In the genomic region with DNA sequence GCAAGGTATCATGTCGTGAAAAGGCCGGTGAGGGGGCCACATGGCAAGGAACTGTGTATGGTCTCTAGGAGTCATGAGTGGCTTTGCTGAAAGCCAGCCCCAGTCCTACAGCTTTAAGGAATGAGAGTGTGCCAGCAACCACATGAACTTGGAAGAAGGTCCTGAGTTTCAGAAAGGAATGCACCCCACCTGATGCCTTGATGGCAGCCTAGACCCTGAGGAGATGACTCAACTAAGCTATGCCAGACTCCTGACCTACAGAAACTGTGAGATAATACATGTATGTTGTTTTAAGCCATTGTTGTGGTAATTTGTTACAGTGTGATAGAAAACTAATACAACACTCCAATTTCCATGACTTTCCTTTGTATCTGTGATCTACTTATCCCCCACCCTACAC, we compare ENCODE assay signal across 18 cellular contexts. TPM values are rescaled to one million over a fixed set of nuclear protein-coding genes. Genes with fewer than 3 reads are reported as not detected.
DNase-seq lines count a peak whose midpoint lies in the region; ATAC-seq, FAIRE-seq and TF ChIP-seq lines count a peak whose summit lies in the region.
"Had no signal": no experiment of that assay in that cellular context is flagged by ENCODE, and none has a peak within 500 bp of the region (broad histone marks: within the 10 kb centered on the region; RNA-seq: fewer than 3 reads in every experiment).

No MANE protein-coding gene starts in this region.

- POLR2A ChIA-PET in AG04449 (lab: Yijun Ruan, JAX) = no interaction called here

- no peak for ATAC-seq in Right ventricle myocardium inferior
- ATAC-seq: K562; stimulated activated naive B cell treated with anti-CD40 and anti-IgM and Interleukin-4, amounts not matched to agents 10 μg/mL and 1 μg/mL and 100 μg/mL, for 72 hours had no signal

- no peak for TF ChIP-seq CTCF in AG04449 (IDR thresholded peaks at IDR 0.05; ENCODE audit: insufficient read depth, low read length, missing control alignments)
- TF ChIP-seq CTCF in HFFc6 (IDR thresholded peaks at IDR 0.05) = no peak
- TF ChIP-seq CTCF in astrocyte of the cerebellum (IDR thresholded peaks at IDR 0.05; ENCODE audit: low read depth, low read length, missing control alignments) = no peak

- peaks cover 39% of the 10 kb centered on the region for H3K4me1 Mint-ChIP-seq in HFFc6 (ENCODE audit: low read depth)
- H3K4me1 Mint-ChIP-seq: stimulated activated naive B cell treated with anti-CD40 and anti-IgM and Interleukin-4, amounts not matched to agents 10 μg/mL and 1 μg/mL and 100 μg/mL, for 72 hours had no signal

- no peak for FAIRE-seq in GM19239 (lab: Jason Lieb, UNC)
- FAIRE-seq: K562 had no signal

- CTCF ChIA-PET in AG04449 (lab: Yijun Ruan, JAX) = no interaction called here

- H3K27me3 Mint-ChIP-seq in HFFc6 (ENCODE audit: insufficient read depth) = peaks cover 2% of the 10 kb centered on the region; the same call in 1 of the 2 replicates

- peak; percentile 49 for DNase-seq in AG04449 (ENCODE audit: low read depth, low spot score)
- peak; percentile 29 for DNase-seq in HFFc6
- peak; percentile 96 for DNase-seq in astrocyte of the cerebellum (ENCODE audit: low read depth)
- DNase-seq in glomerular visceral epithelial cell (ENCODE audit: extremely low spot score) = peak; percentile 89
- no peak for DNase-seq in amygdala (lab: John Stamatoyannopoulos, UW)
- DNase-seq in Right ventricle myocardium inferior (ENCODE audit: missing footprints) = no peak
- no peak for DNase-seq in NCI-H345 (lab: John Stamatoyannopoulos, UW)
- DNase-seq in GM19239 (ENCODE audit: insufficient read length, low spot score) = no peak
- DNase-seq: activated CD4-positive, alpha-beta T cell treated with anti-CD3 and anti-CD28 coated beads, Interleukin-2, amount 50 U/mL, for 4 hours; colonic mucosa; hippocampal formation; left ventricle myocardium inferior; NCI-H446; ovary; spleen; stimulated activated naive B cell treated with anti-CD40 and anti-IgM and Interleukin-4, amounts not matched to agents 10 μg/mL and 1 μg/mL and 100 μg/mL, for 72 hours had no signal

- no peak overlapping the region for H3K4me3 Mint-ChIP-seq in HFFc6
- H3K4me3 Mint-ChIP-seq: stimulated activated naive B cell treated with anti-CD40 and anti-IgM and Interleukin-4, amounts not matched to agents 10 μg/mL and 1 μg/mL and 100 μg/mL, for 72 hours had no signal

- no peaks in the 10 kb centered on the region for H3K9me3 Mint-ChIP-seq in HFFc6
- H3K9me3 Mint-ChIP-seq: stimulated activated naive B cell treated with anti-CD40 and anti-IgM and Interleukin-4, amounts not matched to agents 10 μg/mL and 1 μg/mL and 100 μg/mL, for 72 hours had no signal

- in situ Hi-C loops in astrocyte of the cerebellum (cut with HindIII; ENCODE audit: low sequenced_read_pairs) = no loop called here

- H3K4me3 ChIP-seq in AG04449 (ENCODE audit: low read depth, low read length) (no peak overlapping the region), astrocyte of the cerebellum (ENCODE audit: low read depth, low read length) (no peak overlapping the region)
- H3K4me3 ChIP-seq: colonic mucosa, K562, left ventricle myocardium inferior, ovary, SJSA1, spleen had no signal

- no peak overlapping the region for H3K27ac Mint-ChIP-seq in HFFc6
- H3K27ac Mint-ChIP-seq: stimulated activated naive B cell treated with anti-CD40 and anti-IgM and Interleukin-4, amounts not matched to agents 10 μg/mL and 1 μg/mL and 100 μg/mL, for 72 hours had no signal

- intact Hi-C loops in Right ventricle myocardium inferior (cut with DNase I) = no loop called here

- no peaks in the 10 kb centered on the region for H3K36me3 Mint-ChIP-seq in HFFc6 (ENCODE audit: low read depth)
- H3K36me3 Mint-ChIP-seq: stimulated activated naive B cell treated with anti-CD40 and anti-IgM and Interleukin-4, amounts not matched to agents 10 μg/mL and 1 μg/mL and 100 μg/mL, for 72 hours had no signal

RNA-seq across cellular contexts. Expression of gene AKT3, which starts 33.5 kb away (rescaled TPM):
- total RNA-seq in HFFc6 (2021; fragmentation: NEBNext Ultra II Directional; extraction: Animal tissue kit (Norgen Biotek cat#: 25700)) = 10 to 100 TPM; 66.8 to 85.4 (median 75.1) TPM
- 19.1 TPM for total RNA-seq in Right ventricle myocardium inferior

Comparison
In these comparisons a context has a peak if more than half of its experiments do, and no peak if none do; other contexts are left out.
1. DNase-seq: peak in AG04449 (single experiment), HFFc6 (single experiment), astrocyte of the cerebellum (single experiment) and glomerular visceral epithelial cell (single experiment); none in amygdala (0 of 56), Right ventricle myocardium inferior (single experiment), NCI-H345 (single experiment) and GM19239 (single experiment).